Comparison of ENCODE assay signal across 25 cellular contexts in genomic region chr2:172900871-172901270, GRCh38.
DNase-seq lines count a peak whose midpoint lies in the region; ATAC-seq, FAIRE-seq and TF ChIP-seq lines count a peak whose summit lies in the region.
"Had no signal": no experiment of that assay in that cellular context is flagged by ENCODE, and none has a peak within 500 bp of the region (broad histone marks: within the 10 kb centered on the region; RNA-seq: fewer than 3 reads in every experiment).

No MANE protein-coding gene starts in this region.

- H3K27ac Mint-ChIP-seq in activated CD4-positive, alpha-beta T cell treated with anti-CD3 and anti-CD28 coated beads, Interleukin-2, amount 10 ng/mL, durations not matched to agents 24 days and 14 days = no peak overlapping the region
- H3K27ac Mint-ChIP-seq: CD14-positive monocyte; CD4-positive, alpha-beta T cell; CD8-positive, alpha-beta memory T cell; GM23338; H9 had no signal

- no peak overlapping the region for H3K27ac ChIP-seq in right cardiac atrium (ENCODE audit: low read length)
- H3K27ac ChIP-seq: A549; BLaER1 treated with 17β-estradiol and CSF1 and Interleukin-3, amounts not matched to agents 10 nM and 100 nM had no signal

- CTCF ChIA-PET in HEK293T (lab: Yijun Ruan, JAX) = no interaction called here

- no peaks in the 10 kb centered on the region for H3K27me3 ChIP-seq in right cardiac atrium (ENCODE audit: control insufficient read depth, insufficient read depth)
- H3K27me3 ChIP-seq: BE2C; BLaER1 treated with 17β-estradiol and CSF1 and Interleukin-3, amounts not matched to agents 10 nM and 100 nM had no signal

- intact Hi-C loops in right cardiac atrium (cut with DNase I) = no loop called here
- intact Hi-C loops in activated CD4-positive, alpha-beta T cell treated with anti-CD3 and anti-CD28 coated beads, Interleukin-2, amount 10 ng/mL, durations not matched to agents 24 days and 14 days (cut with micrococcal nuclease) = no loop called here

- FAIRE-seq in endometrium (lab: Jason Lieb, UNC) = peak; percentile 76
- FAIRE-seq: A549, GM12891, GM18507 had no signal

- no peak overlapping the region for H3K4me3 Mint-ChIP-seq in activated CD4-positive, alpha-beta T cell treated with anti-CD3 and anti-CD28 coated beads, Interleukin-2, amount 10 ng/mL, durations not matched to agents 24 days and 14 days
- H3K4me3 Mint-ChIP-seq: CD14-positive monocyte; CD4-positive, alpha-beta T cell; CD8-positive, alpha-beta memory T cell; GM23338; H9 had no signal

- no peaks in the 10 kb centered on the region for H3K36me3 Mint-ChIP-seq in activated CD4-positive, alpha-beta T cell treated with anti-CD3 and anti-CD28 coated beads, Interleukin-2, amount 10 ng/mL, durations not matched to agents 24 days and 14 days (ENCODE audit: low read depth)
- H3K36me3 Mint-ChIP-seq: CD14-positive monocyte; CD8-positive, alpha-beta memory T cell had no signal

- 77% methylated on average over 3 of the region's 3 CpGs for WGBS in right cardiac atrium

- no peak overlapping the region for H3K4me3 ChIP-seq in right cardiac atrium (ENCODE audit: low read length)
- H3K4me3 ChIP-seq: A549; BLaER1 treated with 17β-estradiol and CSF1 and Interleukin-3, amounts not matched to agents 10 nM and 100 nM; GM23338 had no signal

- H3K9me3 ChIP-seq in right cardiac atrium (ENCODE audit: control insufficient read depth, low read length) = no peaks in the 10 kb centered on the region
- H3K9me3 ChIP-seq: A549; BE2C; BLaER1 treated with 17β-estradiol and CSF1 and Interleukin-3, amounts not matched to agents 10 nM and 100 nM had no signal

- ATAC-seq in right cardiac atrium = no peak
- ATAC-seq: A549, GM23338, HCT116 had no signal

- H3K27me3 Mint-ChIP-seq in activated CD4-positive, alpha-beta T cell treated with anti-CD3 and anti-CD28 coated beads, Interleukin-2, amount 10 ng/mL, durations not matched to agents 24 days and 14 days = peaks cover 21% of the 10 kb centered on the region

- DNase-seq in COR-L47 (lab: John Stamatoyannopoulos, UW) (peak; percentile 46), HEK293T (ENCODE audit: extremely low spot score) (no peak), NCI-H69 (lab: John Stamatoyannopoulos, UW) (peak; percentile 33), right cardiac atrium (no peak), hippocampal formation (lab: John Stamatoyannopoulos, UW) (no peak)
- DNase-seq in activated CD4-positive, alpha-beta T cell treated with anti-CD3 and anti-CD28 coated beads, Interleukin-2, amount 10 ng/mL, durations not matched to agents 24 days and 14 days = no peak
- DNase-seq: 8988T; ACHN; AML-193; BE2C; Calu3; CD4-positive, alpha-beta T cell; CD8-positive, alpha-beta memory T cell; DMS53; DMS79 treated with DMSO at 0.1 percent for 48 hours; GF-D8; H9 had no signal

- no peaks in the 10 kb centered on the region for H3K9me3 Mint-ChIP-seq in activated CD4-positive, alpha-beta T cell treated with anti-CD3 and anti-CD28 coated beads, Interleukin-2, amount 10 ng/mL, durations not matched to agents 24 days and 14 days
- H3K9me3 Mint-ChIP-seq: CD4-positive, alpha-beta T cell; GM23338; H9 had no signal

- POLR2A ChIA-PET in HEK293T (lab: Yijun Ruan, JAX) = no interaction called here

- peaks cover 3% of the 10 kb centered on the region for H3K4me1 ChIP-seq in right cardiac atrium (ENCODE audit: control insufficient read depth, insufficient read depth, low read length)
- H3K4me1 ChIP-seq: A549 had no signal

- H3K4me1 Mint-ChIP-seq in activated CD4-positive, alpha-beta T cell treated with anti-CD3 and anti-CD28 coated beads, Interleukin-2, amount 10 ng/mL, durations not matched to agents 24 days and 14 days = no peaks in the 10 kb centered on the region
- H3K4me1 Mint-ChIP-seq: CD14-positive monocyte had no signal

TF ChIP-seq in HEK293T, 16 proteins besides CTCF, POLR2A, EP300 and RAD21:
- TF ChIP-seq PKNOX1 (IDR thresholded peaks at IDR 0.05) (peak; percentile 45), SP1 (IDR thresholded peaks at IDR 0.05) (no peak)

Comparison
In these comparisons a context has a peak if more than half of its experiments do, and no peak if none do; other contexts are left out.
1. DNase-seq: peak in COR-L47 (single experiment) and NCI-H69 (single experiment); none in HEK293T (single experiment), right cardiac atrium (0 of 3), hippocampal formation (0 of 2) and activated CD4-positive, alpha-beta T cell treated with anti-CD3 and anti-CD28 coated beads, Interleukin-2, amount 10 ng/mL, durations not matched to agents 24 days and 14 days (single experiment).